ENCODE assay signal across 17 cellular contexts in the genomic region with DNA sequence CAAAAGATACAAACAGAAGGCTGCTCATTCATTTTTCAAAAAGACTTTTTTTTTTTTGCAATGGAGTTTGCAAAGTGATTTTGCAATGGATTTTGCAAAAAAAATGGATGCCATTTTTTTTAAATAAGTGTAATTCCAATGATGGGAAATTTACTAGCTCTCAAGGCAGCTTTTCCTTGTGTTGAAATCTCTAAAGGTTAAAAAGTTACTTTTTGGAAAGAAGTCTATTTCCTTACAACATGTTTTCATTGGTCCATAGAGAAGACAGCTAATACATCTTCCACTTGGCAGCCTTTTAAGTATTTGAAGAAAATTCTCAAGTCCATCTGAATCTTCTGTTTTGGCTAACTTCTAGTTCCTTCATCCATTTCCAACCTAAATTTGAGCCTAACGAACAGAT.
DNase-seq lines count a peak whose midpoint lies in the region; ATAC-seq and TF ChIP-seq lines count a peak whose summit lies in the region.
"Had no signal": no experiment of that assay in that cellular context is flagged by ENCODE, and none has a peak within 500 bp of the region (broad histone marks: within the 10 kb centered on the region; RNA-seq: fewer than 3 reads in every experiment).

No MANE protein-coding gene starts in this region.

- no peaks in the 10 kb centered on the region for H3K9me3 ChIP-seq in esophagus squamous epithelium
- H3K9me3 ChIP-seq in heart right ventricle: no peaks in the 10 kb centered on the region
- H3K9me3 ChIP-seq in sigmoid colon: no peaks in the 10 kb centered on the region
- H3K9me3 ChIP-seq in vagina: no peaks in the 10 kb centered on the region

- ATAC-seq in heart right ventricle (no peak), GM21515 (IDR thresholded peaks at IDR 0.05; ENCODE audit: unreplicated experiment) (no peak)
- ATAC-seq: activated naive CD8-positive, alpha-beta T cell treated with anti-CD3 and anti-CD28 coated beads, Interleukin-2, amount 50 U/mL, for 24 hours; PC-3 had no signal

- TF ChIP-seq CTCF in esophagus squamous epithelium (IDR thresholded peaks at IDR 0.05) (no peak), heart right ventricle (IDR thresholded peaks at IDR 0.05) (no peak), sigmoid colon (IDR thresholded peaks at IDR 0.05) (no peak), vagina (IDR thresholded peaks at IDR 0.05) (no peak)

- peak overlapping the region in 3 of 4 donors; percentile 47 to 81 (median 59) for H3K27ac ChIP-seq in esophagus squamous epithelium
- peak overlapping the region in 6 of 10 donors; percentile 26 to 80 (median 66) for H3K27ac ChIP-seq in heart right ventricle
- H3K27ac ChIP-seq in sigmoid colon: peak overlapping the region; percentile 55 to 77 (median 64)
- H3K27ac ChIP-seq in vagina: peak overlapping the region; percentile 14
- H3K27ac ChIP-seq: hepatocyte had no signal

- peaks cover 16 to 51% (median 50%) of the 10 kb centered on the region in 3 donors for H3K4me1 ChIP-seq in esophagus squamous epithelium
- peaks cover 0 to 78% (median 38%) of the 10 kb centered on the region in 9 donors for H3K4me1 ChIP-seq in heart right ventricle
- peaks cover 0 to 76% (median 56%) of the 10 kb centered on the region in 4 donors for H3K4me1 ChIP-seq in sigmoid colon
- peaks cover 28% of the 10 kb centered on the region for H3K4me1 ChIP-seq in vagina

- H3K36me3 ChIP-seq in esophagus squamous epithelium (no peaks in the 10 kb centered on the region), heart right ventricle (no peaks in the 10 kb centered on the region), sigmoid colon (no peaks in the 10 kb centered on the region), vagina (no peaks in the 10 kb centered on the region)

- H3K4me3 ChIP-seq in esophagus squamous epithelium (no peak overlapping the region), heart right ventricle (no peak overlapping the region), sigmoid colon (no peak overlapping the region), vagina (no peak overlapping the region)
- H3K4me3 ChIP-seq: hepatocyte had no signal

- TF ChIP-seq EP300 in sigmoid colon (IDR thresholded peaks at IDR 0.05): no peak

- TF ChIP-seq POLR2A in esophagus squamous epithelium (IDR thresholded peaks at IDR 0.05): no peak
- no peak for TF ChIP-seq POLR2A in sigmoid colon (IDR thresholded peaks at IDR 0.05)
- no peak for TF ChIP-seq POLR2A in vagina (IDR thresholded peaks at IDR 0.05)

- H3K27me3 ChIP-seq in esophagus squamous epithelium (no peaks in the 10 kb centered on the region), heart right ventricle (no peaks in the 10 kb centered on the region), sigmoid colon (no peaks in the 10 kb centered on the region), vagina (no peaks in the 10 kb centered on the region)
- H3K27me3 ChIP-seq: hepatocyte had no signal

- intact Hi-C loops in esophagus squamous epithelium (cut with DNase I): no loop called here
- intact Hi-C loops in heart right ventricle (cut with DNase I): no loop called here
- intact Hi-C loops in sigmoid colon (cut with DNase I): loop anchor here (5.0 kb wide), 1 partner anchor 168 kb away; no protein-coding TSS in a partner anchor
- intact Hi-C loops in vagina (cut with DNase I): loop anchor here (5.0 kb wide), 1 partner anchor 43 kb away; no protein-coding TSS in a partner anchor

- 17 to 30% methylated on average over 1 of the region's 1 CpG for WGBS in esophagus squamous epithelium, 2 donors
- 76 to 81% methylated on average over 1 of the region's 1 CpG for WGBS in heart right ventricle, 2 donors
- WGBS in sigmoid colon, 2 donors: 83 to 91% methylated on average over 1 of the region's 1 CpG

- DNase-seq in esophagus squamous epithelium (lab: John Stamatoyannopoulos, UW): no peak
- no peak for DNase-seq in heart right ventricle
- DNase-seq in sigmoid colon: no peak
- no peak for DNase-seq in vagina (ENCODE audit: extremely low spot score in 2 of 2)
- DNase-seq in DMS 273 (lab: John Stamatoyannopoulos, UW; ENCODE audit: unreplicated experiment): no peak
- no peak for DNase-seq in effector CD4-positive, alpha-beta T cell
- DNase-seq: activated CD8-positive, alpha-beta memory T cell treated with anti-CD3 and anti-CD28 coated beads, Interleukin-2, amount 50 U/mL, for 48 hours; activated effector memory CD4-positive, alpha-beta T cell treated with anti-CD3 and anti-CD28 coated beads, Interleukin-2, amount 50 U/mL, for 16 hours; activated naive CD8-positive, alpha-beta T cell treated with anti-CD3 and anti-CD28 coated beads, Interleukin-2, amount 50 U/mL, for 24 hours; AML-193; central memory CD4-positive, alpha-beta T cell; DMS79 treated with DMSO at 0.1 percent for 48 hours; NCI-H187 treated with DMSO at 0.1 percent for 48 hours; NCI-H226; PC-3 had no signal

Comparison
In these comparisons a context has a peak if more than half of its experiments do, and no peak if none do; other contexts are left out.
1. H3K27ac ChIP-seq: peak in every context shown above with its lines; median percentile 66 in heart right ventricle; 64 in sigmoid colon; 59 in esophagus squamous epithelium; 14 in vagina.
2. intact Hi-C loops: an anchor here in sigmoid colon (5.0 kb wide) and vagina (5.0 kb wide); none called in esophagus squamous epithelium and heart right ventricle.